8 cellular contexts compared by ENCODE assay signal in genomic region chr12:91381309-91381804, GRCh38.
A peak's percentile ranks its signal among the peaks of the same experiment; 100 is the strongest.
DNase-seq lines count a peak whose midpoint lies in the region; ATAC-seq and TF ChIP-seq lines count a peak whose summit lies in the region.

No MANE protein-coding gene starts in this region.

- peak; percentile 14 for DNase-seq in Daoy (ENCODE audit: low read depth)
- DNase-seq in HT-29 (ENCODE audit: low spot score) = peak; percentile 13
- peak; percentile 91 for DNase-seq in fibroblast of peridontal ligament (ENCODE audit: extremely low read depth)
- DNase-seq in myocyte (ENCODE audit: low read depth) = peak; percentile 93
- no peak for DNase-seq in T-helper 9 cell
- DNase-seq in DMS153 (lab: John Stamatoyannopoulos, UW) = no peak

- peak overlapping the region; percentile 60 for H3K4me3 ChIP-seq in WI38 (ENCODE audit: low read depth, low read length)

- ATAC-seq in GM21367 (IDR thresholded peaks at IDR 0.05; ENCODE audit: unreplicated experiment) = peak; percentile 55

- TF ChIP-seq CTCF in WI38 (IDR thresholded peaks at IDR 0.05; ENCODE audit: low read depth, low read length) = no peak

Comparison
In these comparisons a context has a peak if more than half of its experiments do, and no peak if none do; other contexts are left out.
1. DNase-seq: peak in Daoy (single experiment), HT-29 (single experiment), fibroblast of peridontal ligament (single experiment) and myocyte (single experiment); none in T-helper 9 cell (single experiment) and DMS153 (single experiment).